In genomic region chr9:74083681-74084433, GRCh38 we compare ENCODE assay signal across 26 cellular contexts.
"Had no signal": no experiment of that assay in that cellular context is flagged by ENCODE, and none has a peak within 500 bp of the region (broad histone marks: within the 10 kb centered on the region; RNA-seq: fewer than 3 reads in every experiment).

No MANE protein-coding gene starts in this region.

- DNase-seq: activated CD4-positive, alpha-beta memory T cell treated with anti-CD3 and anti-CD28 coated beads for 36 hours; activated CD4-positive, alpha-beta T cell treated with anti-CD3 and anti-CD28 coated beads for 48 hours; activated CD8-positive, alpha-beta memory T cell treated with anti-CD3 and anti-CD28 coated beads, Interleukin-2, amount 50 U/mL, for 4 hours; activated gamma-delta T cell treated with Interleukin-2 at 50 U/mL for 16 hours; activated naive CD4-positive, alpha-beta T cell treated with anti-CD3 and anti-CD28 coated beads, Interleukin-2, amount 50 U/mL, for 16 hours; activated T-cell treated with anti-CD3 and anti-CD28 coated beads, Interleukin-2, amount 50 U/mL, for 4 hours; amniotic stem cell; dermis blood vessel endothelial cell; effector CD4-positive, alpha-beta T cell; esophagus squamous epithelium; immature natural killer cell; kidney; left colon; mammary epithelial cell; naive thymus-derived CD8-positive, alpha-beta T cell; posterior cingulate gyrus; right cardiac atrium; stimulated activated CD4-positive, alpha-beta T cell treated with anti-CD3 and anti-CD28 coated beads, Interleukin-15, amount 100 ng/mL, for 24 hours; stimulated activated CD4-positive, alpha-beta T cell treated with anti-CD3 and anti-CD28 coated beads, Interleukin-2, amount 100 ng/mL, for 24 hours; stimulated activated naive B cell treated with anti-CD40 and anti-IgM and Interleukin-4, amounts not matched to agents 10 μg/mL and 1 μg/mL and 100 μg/mL, for 72 hours had no signal

- H3K36me3 ChIP-seq: esophagus squamous epithelium, tibial nerve had no signal

- H3K36me3 Mint-ChIP-seq: activated CD4-positive, alpha-beta memory T cell treated with anti-CD3 and anti-CD28 coated beads for 36 hours; mesothelial cell of epicardium; stimulated activated naive B cell treated with anti-CD40 and anti-IgM and Interleukin-4, amounts not matched to agents 10 μg/mL and 1 μg/mL and 100 μg/mL, for 72 hours had no signal

- H3K4me3 ChIP-seq: esophagus squamous epithelium, tibial nerve had no signal

- H3K4me1 ChIP-seq: esophagus squamous epithelium, tibial nerve had no signal

- ATAC-seq: activated CD4-positive, CD25-positive, alpha-beta regulatory T cell treated with anti-CD3 and anti-CD28 coated beads, Interleukin-2, amount 50 U/mL, for 24 hours; activated T-cell treated with anti-CD3 and anti-CD28 coated beads, Interleukin-2, amount 50 U/mL, for 4 hours; activated T-helper 17 cell treated with anti-CD3 and anti-CD28 coated beads, Interleukin-2, amount 50 U/mL, for 72 hours; left colon; naive thymus-derived CD8-positive, alpha-beta T cell; right cardiac atrium; stimulated activated naive B cell treated with anti-CD40 and anti-IgM and Interleukin-4, amounts not matched to agents 10 μg/mL and 1 μg/mL and 100 μg/mL, for 72 hours had no signal

- H3K9me3 ChIP-seq: esophagus squamous epithelium had no signal

- H3K27me3 ChIP-seq: esophagus squamous epithelium, tibial nerve had no signal

- H3K4me3 Mint-ChIP-seq: activated CD4-positive, alpha-beta memory T cell treated with anti-CD3 and anti-CD28 coated beads for 36 hours; activated T-cell treated with anti-CD3 and anti-CD28 coated beads, Interleukin-2, amount 50 U/mL, for 4 hours; activated T-helper 17 cell treated with anti-CD3 and anti-CD28 coated beads, Interleukin-2, amount 50 U/mL, for 72 hours; central memory CD8-positive, alpha-beta T cell; immature natural killer cell; mesothelial cell of epicardium; naive thymus-derived CD8-positive, alpha-beta T cell; stimulated activated naive B cell treated with anti-CD40 and anti-IgM and Interleukin-4, amounts not matched to agents 10 μg/mL and 1 μg/mL and 100 μg/mL, for 72 hours had no signal

- H3K27me3 Mint-ChIP-seq: activated CD4-positive, alpha-beta memory T cell treated with anti-CD3 and anti-CD28 coated beads for 36 hours; activated T-helper 17 cell treated with anti-CD3 and anti-CD28 coated beads, Interleukin-2, amount 50 U/mL, for 72 hours; central memory CD8-positive, alpha-beta T cell; stimulated activated naive B cell treated with anti-CD40 and anti-IgM and Interleukin-4, amounts not matched to agents 10 μg/mL and 1 μg/mL and 100 μg/mL, for 72 hours had no signal

- H3K9me3 Mint-ChIP-seq: activated T-helper 17 cell treated with anti-CD3 and anti-CD28 coated beads, Interleukin-2, amount 50 U/mL, for 72 hours had no signal

- H3K4me1 Mint-ChIP-seq: activated T-helper 17 cell treated with anti-CD3 and anti-CD28 coated beads, Interleukin-2, amount 50 U/mL, for 72 hours; central memory CD8-positive, alpha-beta T cell; immature natural killer cell; mesothelial cell of epicardium; naive thymus-derived CD8-positive, alpha-beta T cell; stimulated activated naive B cell treated with anti-CD40 and anti-IgM and Interleukin-4, amounts not matched to agents 10 μg/mL and 1 μg/mL and 100 μg/mL, for 72 hours had no signal

- H3K27ac Mint-ChIP-seq: activated CD4-positive, alpha-beta memory T cell treated with anti-CD3 and anti-CD28 coated beads for 36 hours; activated T-helper 17 cell treated with anti-CD3 and anti-CD28 coated beads, Interleukin-2, amount 50 U/mL, for 72 hours; immature natural killer cell; mesothelial cell of epicardium; naive thymus-derived CD8-positive, alpha-beta T cell; stimulated activated naive B cell treated with anti-CD40 and anti-IgM and Interleukin-4, amounts not matched to agents 10 μg/mL and 1 μg/mL and 100 μg/mL, for 72 hours had no signal

- H3K27ac ChIP-seq: epithelial cell of prostate, esophagus squamous epithelium, tibial nerve had no signal
